Comparison of ENCODE assay signal across 2 cellular contexts in the genomic region with DNA sequence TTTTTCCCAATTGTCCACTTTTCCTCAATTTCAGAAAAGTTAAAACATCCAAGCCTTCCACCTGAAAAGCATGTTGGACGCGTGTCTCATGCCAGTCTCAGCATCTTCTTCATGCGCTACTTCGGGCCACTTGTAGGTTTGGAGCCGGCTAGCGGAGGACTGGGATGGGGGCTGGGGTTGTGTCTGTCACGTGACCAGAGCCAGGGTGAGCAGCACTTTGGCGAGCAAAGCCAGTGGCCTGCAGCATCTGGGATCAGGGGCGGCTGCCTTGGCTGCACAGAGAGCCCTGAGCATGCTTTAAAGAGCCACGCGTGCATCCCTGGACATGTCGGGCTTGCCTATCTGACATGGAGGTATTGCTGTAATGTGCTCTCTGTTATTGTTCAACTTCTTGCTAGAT.
TF ChIP-seq lines count a peak whose summit lies in the region.

No MANE protein-coding gene starts in this region.

TF ChIP-seq in GM12878, 131 proteins besides CTCF, POLR2A, EP300 and RAD21:
- TF ChIP-seq, protein P1, sequence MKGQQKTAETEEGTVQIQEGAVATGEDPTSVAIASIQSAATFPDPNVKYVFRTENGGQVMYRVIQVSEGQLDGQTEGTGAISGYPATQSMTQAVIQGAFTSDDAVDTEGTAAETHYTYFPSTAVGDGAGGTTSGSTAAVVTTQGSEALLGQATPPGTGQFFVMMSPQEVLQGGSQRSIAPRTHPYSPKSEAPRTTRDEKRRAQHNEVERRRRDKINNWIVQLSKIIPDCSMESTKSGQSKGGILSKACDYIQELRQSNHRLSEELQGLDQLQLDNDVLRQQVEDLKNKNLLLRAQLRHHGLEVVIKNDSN (IDR thresholded peaks at IDR 0.05; ENCODE audit: borderline replicate concordance, extremely low read length, insufficient read depth, low read depth, low read length): peak; percentile 43
- no peak for TF ChIP-seq NR2F1 (conservative IDR thresholded peaks at IDR 0.05)
- TF ChIP-seq RAD51 (IDR thresholded peaks at IDR 0.05): no peak
- no peak for TF ChIP-seq EED (IDR thresholded peaks at IDR 0.05; ENCODE audit: low read depth)
- no peak for TF ChIP-seq CHD2 (IDR thresholded peaks at IDR 0.05; ENCODE audit: borderline replicate concordance, low read depth, low read length)
- TF ChIP-seq WRNIP1 (IDR thresholded peaks at IDR 0.05; ENCODE audit: borderline replicate concordance, low read depth, low read length): no peak
TF ChIP-seq in GM12878: peak in this region for 1.

TF ChIP-seq in HepG2, 621 proteins besides CTCF, POLR2A, EP300 and RAD21:
- TF ChIP-seq RAD51 (IDR thresholded peaks at IDR 0.05; ENCODE audit: borderline replicate concordance): peak; percentile 81; the same call in 1 of the 2 replicates
- no peak for TF ChIP-seq ZNF543 (CRISPR knock-in tag; IDR thresholded peaks at IDR 0.05)
- TF ChIP-seq, protein P2, sequence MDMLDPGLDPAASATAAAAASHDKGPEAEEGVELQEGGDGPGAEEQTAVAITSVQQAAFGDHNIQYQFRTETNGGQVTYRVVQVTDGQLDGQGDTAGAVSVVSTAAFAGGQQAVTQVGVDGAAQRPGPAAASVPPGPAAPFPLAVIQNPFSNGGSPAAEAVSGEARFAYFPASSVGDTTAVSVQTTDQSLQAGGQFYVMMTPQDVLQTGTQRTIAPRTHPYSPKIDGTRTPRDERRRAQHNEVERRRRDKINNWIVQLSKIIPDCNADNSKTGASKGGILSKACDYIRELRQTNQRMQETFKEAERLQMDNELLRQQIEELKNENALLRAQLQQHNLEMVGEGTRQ (IDR thresholded peaks at IDR 0.05; ENCODE audit: low read depth, low read length): peak; percentile 55; the same call in 1 of the 2 replicates
- TF ChIP-seq, protein P2 (CRISPR knock-in tag; IDR thresholded peaks at IDR 0.05; ENCODE audit: borderline replicate concordance): no peak
- TF ChIP-seq, protein P3, sequence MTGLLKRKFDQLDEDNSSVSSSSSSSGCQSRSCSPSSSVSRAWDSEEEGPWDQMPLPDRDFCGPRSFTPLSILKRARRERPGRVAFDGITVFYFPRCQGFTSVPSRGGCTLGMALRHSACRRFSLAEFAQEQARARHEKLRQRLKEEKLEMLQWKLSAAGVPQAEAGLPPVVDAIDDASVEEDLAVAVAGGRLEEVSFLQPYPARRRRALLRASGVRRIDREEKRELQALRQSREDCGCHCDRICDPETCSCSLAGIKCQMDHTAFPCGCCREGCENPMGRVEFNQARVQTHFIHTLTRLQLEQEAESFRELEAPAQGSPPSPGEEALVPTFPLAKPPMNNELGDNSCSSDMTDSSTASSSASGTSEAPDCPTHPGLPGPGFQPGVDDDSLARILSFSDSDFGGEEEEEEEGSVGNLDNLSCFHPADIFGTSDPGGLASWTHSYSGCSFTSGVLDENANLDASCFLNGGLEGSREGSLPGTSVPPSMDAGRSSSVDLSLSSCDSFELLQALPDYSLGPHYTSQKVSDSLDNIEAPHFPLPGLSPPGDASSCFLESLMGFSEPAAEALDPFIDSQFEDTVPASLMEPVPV (CRISPR knock-in tag; IDR thresholded peaks at IDR 0.05): no peak
